Comparison of ENCODE assay signal across 8 cellular contexts in the genomic region with DNA sequence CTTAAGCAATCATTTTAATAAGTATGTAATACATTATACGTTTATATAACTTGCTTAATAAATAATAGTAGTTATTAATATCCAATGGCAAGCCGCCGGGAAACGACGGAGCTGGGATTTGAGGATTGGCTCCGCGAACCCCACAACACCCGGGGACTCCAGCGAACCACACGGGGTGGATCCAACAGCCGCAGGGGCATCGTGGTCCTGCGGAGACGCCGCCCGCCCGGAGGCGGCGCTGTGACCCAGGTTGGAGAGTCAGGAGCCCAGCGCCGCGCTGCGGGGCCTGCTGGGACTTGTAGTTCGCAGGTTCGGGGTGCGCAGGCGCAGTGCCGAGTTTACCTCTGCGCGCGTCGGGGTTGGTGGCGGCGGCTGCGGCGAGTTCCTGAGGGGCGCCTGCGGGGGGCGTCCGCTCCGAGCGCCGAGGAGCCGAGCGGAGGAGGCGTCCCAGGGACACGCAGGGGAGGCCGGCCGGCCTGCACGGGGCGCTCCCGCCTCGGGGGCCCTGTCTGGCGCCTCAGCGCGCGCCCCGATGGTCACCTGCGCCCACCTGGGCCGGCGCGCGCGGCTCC. TPM values are rescaled to one million over a fixed set of nuclear protein-coding genes. Genes with fewer than 3 reads are reported as not detected.
DNase-seq lines count a peak whose midpoint lies in the region; ATAC-seq, FAIRE-seq and TF ChIP-seq lines count a peak whose summit lies in the region.

A gene (plus strand): TSS at position 329 of the 572 bp plus-strand sequence. CDS start 204 bp downstream, at position 533.

- H3K4me1 Mint-ChIP-seq in activated B cell treated with CpG ODN at 0.5 μM for 24 hours, result peaks cover 14% of the 10 kb centered on the region

- H3K27me3 Mint-ChIP-seq in activated B cell treated with CpG ODN at 0.5 μM for 24 hours, result no peaks in the 10 kb centered on the region

- in situ Hi-C loops in GM18951 (cut with MboI; ENCODE audit: low sequenced_read_pairs, unreplicated experiment), result no loop called here

- POLR2A ChIA-PET in activated B cell treated with CpG ODN at 0.5 μM for 24 hours (lab: Charles Lee), result interaction anchor here (0.7 to 2.5 kb wide), 5 partner anchors 21 to 171 kb away, joined by 3 to 14 read pairs (median 6); a partner anchor contains a TSS

- H3K9me3 Mint-ChIP-seq in activated B cell treated with CpG ODN at 0.5 μM for 24 hours, result no peaks in the 10 kb centered on the region

- CTCF ChIA-PET in activated B cell treated with CpG ODN at 0.5 μM for 24 hours (lab: Charles Lee), result interaction anchor here (0.7 to 1.1 kb wide), 3 partner anchors 22 to 261 kb away, joined by 3 read pairs; a partner anchor contains a TSS

- peaks cover 3% of the 10 kb centered on the region for H3K36me3 Mint-ChIP-seq in activated B cell treated with CpG ODN at 0.5 μM for 24 hours (ENCODE audit: low read depth)

- peak; percentile 94 for TF ChIP-seq CTCF in AG09319 (IDR thresholded peaks at IDR 0.05; ENCODE audit: low read depth, low read length)
- peak; percentile 68 for TF ChIP-seq CTCF in activated B cell treated with CpG ODN at 0.5 μM for 24 hours (IDR thresholded peaks at IDR 0.05)

- intact Hi-C loops in activated B cell treated with CpG ODN at 0.5 μM for 24 hours (cut with micrococcal nuclease), result loop anchor here (1.0 kb wide), 3 partner anchors 22 to 53 kb away; a partner anchor contains a TSS

- peak; percentile 60 for TF ChIP-seq POLR2A in GM18951 (IDR thresholded peaks at IDR 0.05; ENCODE audit: extremely low read depth, insufficient read depth, insufficient read length)

- peak; percentile 55 for FAIRE-seq in islet of Langerhans (lab: Jason Lieb, UNC)

- H3K4me3 Mint-ChIP-seq in activated B cell treated with CpG ODN at 0.5 μM for 24 hours, result peak within 1 kb of the TSS; percentile 83

- ATAC-seq in HG03196 (IDR thresholded peaks at IDR 0.05; ENCODE audit: unreplicated experiment), result peak; percentile 92
- peak; percentile 99 for ATAC-seq in activated B cell treated with CpG ODN at 0.5 μM for 24 hours (ENCODE audit: low read depth)

- peak within 1 kb of the TSS; percentile 24 for H3K27ac Mint-ChIP-seq in activated B cell treated with CpG ODN at 0.5 μM for 24 hours

- DNase-seq in AG09319 (ENCODE audit: extremely low read depth, low read depth), result peak; percentile 91
- DNase-seq in NCI-H2227 treated with DMSO at 0.1 percent for 48 hours (lab: John Stamatoyannopoulos, UW), result peak; percentile 88
- DNase-seq in activated B cell treated with CpG ODN at 0.5 μM for 24 hours, result peak; percentile 98
- peak; percentile 96 for DNase-seq in central memory CD4-positive, alpha-beta T cell
- peak; percentile 95 to 96 for DNase-seq in stimulated activated CD4-positive, alpha-beta T cell treated with anti-CD3 and anti-CD28 coated beads, Interleukin-12 subunit alpha, Interleukin-12 subunit beta, amount 100 ng/mL, for 24 hours (ENCODE audit: low read depth in 2 of 2)

RNA-seq across cellular contexts. Expression of the gene that starts here (rescaled TPM):
- 2.7 and 3.1 TPM in 2 replicates for total RNA-seq in activated B cell treated with CpG ODN at 0.5 μM for 24 hours

Comparison
In these comparisons a context has a peak if more than half of its experiments do, and no peak if none do; other contexts are left out.
1. Peak in every context shown above with its lines: DNase-seq and ATAC-seq.